In genomic region chr4:53132117-53132889, GRCh38 we compare ENCODE assay signal across 15 cellular contexts.
DNase-seq lines count a peak whose midpoint lies in the region; ATAC-seq, FAIRE-seq and TF ChIP-seq lines count a peak whose summit lies in the region.
"Had no signal": no experiment of that assay in that cellular context is flagged by ENCODE, and none has a peak within 500 bp of the region (broad histone marks: within the 10 kb centered on the region; RNA-seq: fewer than 3 reads in every experiment).

No MANE protein-coding gene starts in this region.

- no peaks in the 10 kb centered on the region for H3K9me3 ChIP-seq in body of pancreas

- peak; percentile 44 for ATAC-seq in GM18520 (IDR thresholded peaks at IDR 0.05; ENCODE audit: unreplicated experiment)
- peak; percentile 55 for ATAC-seq in HG03354 (IDR thresholded peaks at IDR 0.05; ENCODE audit: poor library complexity, severe bottlenecking, unreplicated experiment)
- ATAC-seq in body of pancreas: no peak
- ATAC-seq in GM21576 (IDR thresholded peaks at IDR 0.05; ENCODE audit: unreplicated experiment): no peak
- ATAC-seq: PC-3 had no signal

- WGBS in body of pancreas, 2 donors: 64 to 67% methylated on average over 4 of the region's 4 CpGs

- TF ChIP-seq CTCF in GM12865 (IDR thresholded peaks at IDR 0.05; ENCODE audit: insufficient read depth, low read depth, low read length, missing control alignments) (no peak), fibroblast of mammary gland (conservative IDR thresholded peaks at IDR 0.05; ENCODE audit: control insufficient read depth, insufficient read depth, low read depth, low read length) (no peak), body of pancreas (IDR thresholded peaks at IDR 0.05) (no peak)

- no peaks in the 10 kb centered on the region for H3K36me3 ChIP-seq in body of pancreas (replicated peaks in 1 of 2; ENCODE audit: insufficient read depth in 1 of 2, low read depth in 2 of 2)

- no peaks in the 10 kb centered on the region for H3K27me3 ChIP-seq in body of pancreas

- H3K4me1 ChIP-seq in body of pancreas: no peaks in the 10 kb centered on the region

- no peak for FAIRE-seq in GM19239 (lab: Jason Lieb, UNC)

- no peak for TF ChIP-seq POLR2A in body of pancreas (IDR thresholded peaks at IDR 0.05)

- DNase-seq in GM12865 (ENCODE audit: low read depth): peak; percentile 33
- DNase-seq in fibroblast of mammary gland (ENCODE audit: low read depth): peak; percentile 66
- no peak for DNase-seq in RPMI8226
- no peak for DNase-seq in body of pancreas
- DNase-seq in GM19239 (ENCODE audit: insufficient read length, low spot score): no peak
- DNase-seq: activated CD8-positive, alpha-beta memory T cell treated with anti-CD3 and anti-CD28 coated beads, Interleukin-2, amount 50 U/mL, for 48 hours; COR-L47; NCI-H2171; PC-3; stimulated activated CD8-positive, alpha-beta memory T cell treated with anti-CD3 and anti-CD28 coated beads, Interleukin-4, amount 100 ng/mL, for 48 hours; T-helper 9 cell had no signal

- H3K27ac ChIP-seq in body of pancreas: no peak overlapping the region

- intact Hi-C loops in body of pancreas (cut with DNase I): no loop called here

- H3K4me3 ChIP-seq in GM12865 (ENCODE audit: low read depth, low read length) (no peak overlapping the region), fibroblast of mammary gland (ENCODE audit: control insufficient read depth, low read depth, low read length) (no peak overlapping the region), body of pancreas (no peak overlapping the region)
- H3K4me3 ChIP-seq: smooth muscle cell had no signal

Comparison
In these comparisons a context has a peak if more than half of its experiments do, and no peak if none do; other contexts are left out.
1. DNase-seq: peak in GM12865 (single experiment) and fibroblast of mammary gland (single experiment); none in RPMI8226 (single experiment), body of pancreas (0 of 4) and GM19239 (single experiment).
2. ATAC-seq: peak in GM18520 (single experiment) and HG03354 (single experiment); none in body of pancreas (single experiment) and GM21576 (single experiment).